Comparison of ENCODE assay signal across 18 cellular contexts in genomic region chr6:939526-940252, GRCh38.
"Had no signal": no experiment of that assay in that cellular context is flagged by ENCODE, and none has a peak within 500 bp of the region (broad histone marks: within the 10 kb centered on the region; RNA-seq: fewer than 3 reads in every experiment).

No MANE protein-coding gene starts in this region.

- ATAC-seq: activated CD8-positive, alpha-beta T cell treated with anti-CD3 and anti-CD28 coated beads, Interleukin-2, amount 10 ng/mL, durations not matched to agents 7 days and 5 days; activated naive CD8-positive, alpha-beta T cell treated with anti-CD3 and anti-CD28 coated beads, Interleukin-2, amount 50 U/mL, for 24 hours; activated T-cell treated with anti-CD3 and anti-CD28 coated beads, Interleukin-2, amount 50 U/mL, for 4 hours; gastrocnemius medialis; stimulated activated naive CD8-positive, alpha-beta T cell treated with anti-CD3 and anti-CD28 coated beads, Interleukin-15, Interleukin-2, amounts not matched to agents 100 U/mL and 50 U/mL, for 24 hours had no signal

- DNase-seq: activated CD4-positive, alpha-beta T cell treated with anti-CD3 and anti-CD28 coated beads, Interleukin-2, amount 10 ng/mL, durations not matched to agents 24 days and 14 days; activated CD8-positive, alpha-beta T cell treated with anti-CD3 and anti-CD28 coated beads, Interleukin-2, amount 10 ng/mL, durations not matched to agents 7 days and 5 days; activated naive CD4-positive, alpha-beta T cell treated with anti-CD3 and anti-CD28 coated beads for 36 hours; activated naive CD8-positive, alpha-beta T cell treated with anti-CD3 and anti-CD28 coated beads, Interleukin-2, amount 50 U/mL, for 24 hours; activated T-cell treated with anti-CD3 and anti-CD28 coated beads, Interleukin-2, amount 50 U/mL, for 4 hours; anterior cingulate cortex; brain microvascular endothelial cell; central memory CD4-positive, alpha-beta T cell; dorsolateral prefrontal cortex; gastrocnemius medialis; mesenchymal stem cell; natural killer cell; stimulated activated CD4-positive, alpha-beta T cell treated with anti-CD3 and anti-CD28 coated beads, Interleukin-12 subunit alpha, Interleukin-12 subunit beta, amount 100 ng/mL, for 4 hours; stimulated activated CD4-positive, alpha-beta T cell treated with anti-CD3 and anti-CD28 coated beads, Interleukin-1b, Interleukin-23, amount 100 ng/mL, for 48 hours; stimulated activated naive CD8-positive, alpha-beta T cell treated with anti-CD3 and anti-CD28 coated beads, Interleukin-15, Interleukin-2, amounts not matched to agents 100 U/mL and 50 U/mL, for 24 hours; T-helper 1 cell; T-helper 9 cell; trophoblast cell had no signal

- H3K4me3 ChIP-seq: dorsolateral prefrontal cortex, gastrocnemius medialis had no signal
